17 cellular contexts compared by ENCODE assay signal in genomic region chr4:185672618-185673017, GRCh38.
"Had no signal": no experiment of that assay in that cellular context is flagged by ENCODE, and none has a peak within 500 bp of the region (broad histone marks: within the 10 kb centered on the region; RNA-seq: fewer than 3 reads in every experiment).

No MANE protein-coding gene starts in this region.

- H3K36me3 ChIP-seq: neural progenitor cell, thoracic aorta had no signal

- H3K4me2 ChIP-seq: neural progenitor cell had no signal

- DNase-seq: activated B cell treated with CpG ODN at 0.5 μM for 24 hours; activated CD4-positive, alpha-beta memory T cell treated with anti-CD3 and anti-CD28 coated beads for 36 hours; activated CD4-positive, alpha-beta T cell treated with anti-CD3 and anti-CD28 coated beads for 4 hours; activated naive CD8-positive, alpha-beta T cell treated with anti-CD3 and anti-CD28 coated beads for 36 hours; brain microvascular endothelial cell; cortex of kidney; effector CD4-positive, alpha-beta T cell; head of caudate nucleus; mucosa of descending colon; naive thymus-derived CD4-positive, alpha-beta T cell; right cardiac atrium; small intestine; stimulated activated CD4-positive, alpha-beta T cell treated with anti-CD3 and anti-CD28 coated beads, Interleukin-4, amount 100 ng/mL, for 4 hours; T-cell had no signal

- H3K4me1 ChIP-seq: neural progenitor cell had no signal

- H3K27me3 ChIP-seq: brain microvascular endothelial cell, neural progenitor cell had no signal

- H3K9me3 ChIP-seq: mucosa of descending colon, thoracic aorta had no signal

- H3K27ac ChIP-seq: brain microvascular endothelial cell, neural progenitor cell had no signal

- ATAC-seq: mucosa of descending colon; naive thymus-derived CD4-positive, alpha-beta T cell; stimulated activated memory B cell treated with anti-CD40 and anti-IgM and Interleukin-4, amounts not matched to agents 10 μg/mL and 1 μg/mL and 100 μg/mL, for 72 hours; T-cell had no signal

- H3K4me3 ChIP-seq: mucosa of descending colon, neural progenitor cell, thoracic aorta had no signal

- H3K9ac ChIP-seq: neural progenitor cell had no signal

- H2AFZ ChIP-seq: neural progenitor cell had no signal
